ENCODE assay signal across 26 cellular contexts in genomic region chr10:118916777-118917176, GRCh38.
"Had no signal": no experiment of that assay in that cellular context is flagged by ENCODE, and none has a peak within 500 bp of the region (broad histone marks: within the 10 kb centered on the region; RNA-seq: fewer than 3 reads in every experiment).

No MANE protein-coding gene starts in this region.

- ATAC-seq: naive thymus-derived CD4-positive, alpha-beta T cell; natural killer cell; pancreas; right cardiac atrium; right lobe of liver; stimulated activated effector memory CD8-positive, alpha-beta T cell treated with anti-CD3 and anti-CD28 coated beads, Interleukin-12 subunit alpha, Interleukin-12 subunit beta, amount 100 ng/mL, for 72 hours; stimulated activated naive B cell treated with anti-CD40 and anti-IgM and Interleukin-4, amounts not matched to agents 10 μg/mL and 1 μg/mL and 100 μg/mL, for 72 hours; upper lobe of right lung had no signal

- H3K4me1 ChIP-seq: prostate gland, right lobe of liver, stomach, upper lobe of right lung had no signal

- DNase-seq: naive thymus-derived CD4-positive, alpha-beta T cell; natural killer cell; occipital lobe; pancreas; retina; right cardiac atrium; right lobe of liver; sigmoid colon; small intestine; stimulated activated CD4-positive, alpha-beta T cell treated with anti-CD3 and anti-CD28 coated beads, Interleukin-15, amount 100 ng/mL, for 24 hours; stimulated activated CD4-positive, alpha-beta T cell treated with anti-CD3 and anti-CD28 coated beads, Interleukin-2, amount 100 ng/mL, for 24 hours; stimulated activated CD4-positive, alpha-beta T cell treated with anti-CD3 and anti-CD28 coated beads, Interleukin-2, amount 100 ng/mL, for 48 hours; stimulated activated CD4-positive, alpha-beta T cell treated with anti-CD3 and anti-CD28 coated beads, Interleukin-4, amount 100 ng/mL, for 24 hours; stimulated activated naive B cell treated with anti-CD40 and anti-IgM and Interleukin-4, amounts not matched to agents 10 μg/mL and 1 μg/mL and 100 μg/mL, for 72 hours; stimulated activated naive CD4-positive, alpha-beta T cell treated with Interleukin-2 at 50 U/mL for 16 hours; stomach; thyroid gland; trophoblast cell; upper lobe of right lung; uterus had no signal

- H3K36me3 ChIP-seq: pancreas, prostate gland, right lobe of liver, sigmoid colon, stomach, thoracic aorta, thyroid gland, tibial nerve, upper lobe of right lung, uterus had no signal

- H3K27ac Mint-ChIP-seq: naive thymus-derived CD4-positive, alpha-beta T cell; natural killer cell; nephron; stimulated activated effector memory CD8-positive, alpha-beta T cell treated with anti-CD3 and anti-CD28 coated beads, Interleukin-12 subunit alpha, Interleukin-12 subunit beta, amount 100 ng/mL, for 72 hours; stimulated activated naive B cell treated with anti-CD40 and anti-IgM and Interleukin-4, amounts not matched to agents 10 μg/mL and 1 μg/mL and 100 μg/mL, for 72 hours; stimulated activated naive CD8-positive, alpha-beta T cell treated with anti-CD3 and anti-CD28 coated beads, Interleukin-15, Interleukin-2, amounts not matched to agents 100 ng/mL and 50 ng/mL, for 24 hours had no signal

- H3K27ac ChIP-seq: pancreas, prostate gland, right lobe of liver, sigmoid colon, stomach, thoracic aorta, thyroid gland, tibial nerve, upper lobe of right lung, uterus had no signal

- H3K27me3 ChIP-seq: pancreas, right lobe of liver, sigmoid colon, stomach, thyroid gland, tibial nerve, upper lobe of right lung, uterus had no signal

- H3K4me3 Mint-ChIP-seq: naive thymus-derived CD4-positive, alpha-beta T cell; natural killer cell; nephron; stimulated activated effector memory CD8-positive, alpha-beta T cell treated with anti-CD3 and anti-CD28 coated beads, Interleukin-12 subunit alpha, Interleukin-12 subunit beta, amount 100 ng/mL, for 72 hours; stimulated activated naive B cell treated with anti-CD40 and anti-IgM and Interleukin-4, amounts not matched to agents 10 μg/mL and 1 μg/mL and 100 μg/mL, for 72 hours; stimulated activated naive CD8-positive, alpha-beta T cell treated with anti-CD3 and anti-CD28 coated beads, Interleukin-15, Interleukin-2, amounts not matched to agents 100 ng/mL and 50 ng/mL, for 24 hours had no signal

- H3K4me3 ChIP-seq: pancreas, prostate gland, right lobe of liver, sigmoid colon, stomach, thoracic aorta, thyroid gland, tibial nerve, upper lobe of right lung, uterus had no signal

- H3K9me3 Mint-ChIP-seq: natural killer cell; nephron; stimulated activated effector memory CD8-positive, alpha-beta T cell treated with anti-CD3 and anti-CD28 coated beads, Interleukin-12 subunit alpha, Interleukin-12 subunit beta, amount 100 ng/mL, for 72 hours; stimulated activated naive B cell treated with anti-CD40 and anti-IgM and Interleukin-4, amounts not matched to agents 10 μg/mL and 1 μg/mL and 100 μg/mL, for 72 hours; stimulated activated naive CD8-positive, alpha-beta T cell treated with anti-CD3 and anti-CD28 coated beads, Interleukin-15, Interleukin-2, amounts not matched to agents 100 ng/mL and 50 ng/mL, for 24 hours had no signal

- H3K36me3 Mint-ChIP-seq: naive thymus-derived CD4-positive, alpha-beta T cell; natural killer cell; stimulated activated effector memory CD8-positive, alpha-beta T cell treated with anti-CD3 and anti-CD28 coated beads, Interleukin-12 subunit alpha, Interleukin-12 subunit beta, amount 100 ng/mL, for 72 hours; stimulated activated naive B cell treated with anti-CD40 and anti-IgM and Interleukin-4, amounts not matched to agents 10 μg/mL and 1 μg/mL and 100 μg/mL, for 72 hours had no signal

- H3K9me3 ChIP-seq: pancreas, prostate gland, right lobe of liver, sigmoid colon, stomach, thoracic aorta, thyroid gland, tibial nerve, upper lobe of right lung, uterus had no signal

- H3K4me1 Mint-ChIP-seq: naive thymus-derived CD4-positive, alpha-beta T cell; natural killer cell; stimulated activated effector memory CD8-positive, alpha-beta T cell treated with anti-CD3 and anti-CD28 coated beads, Interleukin-12 subunit alpha, Interleukin-12 subunit beta, amount 100 ng/mL, for 72 hours; stimulated activated naive B cell treated with anti-CD40 and anti-IgM and Interleukin-4, amounts not matched to agents 10 μg/mL and 1 μg/mL and 100 μg/mL, for 72 hours had no signal
